Comparison of ENCODE assay signal across 11 cellular contexts in the genomic region with DNA sequence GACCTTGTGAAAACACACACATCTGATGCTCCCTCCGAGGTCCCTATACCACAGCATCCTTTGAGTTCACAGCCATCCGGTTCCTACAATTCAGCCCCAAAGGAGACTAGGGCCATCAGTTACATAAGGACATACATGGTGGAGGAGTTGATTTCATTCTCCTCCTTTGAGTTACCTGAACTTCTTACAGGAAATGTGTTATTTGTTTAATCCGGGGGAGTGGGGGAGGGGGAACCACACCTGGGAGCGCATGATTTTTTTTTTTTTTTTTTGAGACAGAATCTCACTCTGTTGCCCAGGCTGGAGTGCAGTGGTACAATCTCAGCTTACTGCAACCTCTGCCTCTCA. TPM values are rescaled to one million over a fixed set of nuclear protein-coding genes. Genes with fewer than 3 reads are reported as not detected.
DNase-seq lines count a peak whose midpoint lies in the region; ATAC-seq lines count a peak whose summit lies in the region.
"Had no signal": no experiment of that assay in that cellular context is flagged by ENCODE, and none has a peak within 500 bp of the region (broad histone marks: within the 10 kb centered on the region; RNA-seq: fewer than 3 reads in every experiment).

No MANE protein-coding gene starts in this region.

- no peaks in the 10 kb centered on the region for H3K79me2 ChIP-seq in GM23248 (ENCODE audit: insufficient read depth)

- peak; percentile 7 for ATAC-seq in HG02973 (IDR thresholded peaks at IDR 0.05; ENCODE audit: unreplicated experiment)
- ATAC-seq in activated T-helper 17 cell treated with anti-CD3 and anti-CD28 coated beads, Interleukin-2, amount 50 U/mL, for 72 hours (replicated peaks), result peak; percentile 16

- H3K4me3 Mint-ChIP-seq in activated naive CD4-positive, alpha-beta T cell treated with anti-CD3 and anti-CD28 coated beads for 36 hours, result peak overlapping the region; percentile 38
- peak overlapping the region; percentile 91 for H3K4me3 Mint-ChIP-seq in activated T-helper 17 cell treated with anti-CD3 and anti-CD28 coated beads, Interleukin-2, amount 50 U/mL, for 72 hours

- H3K4me2 ChIP-seq in GM23248 (ENCODE audit: unreplicated experiment), result no peak overlapping the region

- H3K9me3 Mint-ChIP-seq in activated naive CD4-positive, alpha-beta T cell treated with anti-CD3 and anti-CD28 coated beads for 36 hours, result no peaks in the 10 kb centered on the region
- H3K9me3 Mint-ChIP-seq in activated T-helper 17 cell treated with anti-CD3 and anti-CD28 coated beads, Interleukin-2, amount 50 U/mL, for 72 hours, result no peaks in the 10 kb centered on the region

- intact Hi-C loops in activated naive CD4-positive, alpha-beta T cell treated with anti-CD3 and anti-CD28 coated beads for 36 hours (cut with micrococcal nuclease), result loop anchor here (1.0 to 5.0 kb wide), 9 partner anchors 10 to 515 kb away; a partner anchor contains a TSS

- H3K9me2 ChIP-seq in GM23248 (ENCODE audit: insufficient read depth), result no peaks in the 10 kb centered on the region

- H4K20me1 ChIP-seq in GM23248 (ENCODE audit: insufficient read depth), result no peaks in the 10 kb centered on the region

- CTCF ChIA-PET in activated naive CD4-positive, alpha-beta T cell treated with anti-CD3 and anti-CD28 coated beads for 36 hours (lab: Charles Lee), result interaction anchor here (0.6 to 1.6 kb wide), 6 partner anchors 8 to 82 kb away, joined by 4 to 6 read pairs (median 4); no protein-coding TSS in a partner anchor

- H3K4me3 ChIP-seq in GM23248, result no peak overlapping the region
- H3K4me3 ChIP-seq: ascending aorta, pancreas had no signal

- H2AFZ ChIP-seq in GM23248, result no peak overlapping the region

- H3K27ac Mint-ChIP-seq in activated naive CD4-positive, alpha-beta T cell treated with anti-CD3 and anti-CD28 coated beads for 36 hours, result peak overlapping the region; percentile 97
- H3K27ac Mint-ChIP-seq in activated T-helper 17 cell treated with anti-CD3 and anti-CD28 coated beads, Interleukin-2, amount 50 U/mL, for 72 hours, result peak overlapping the region; percentile 98

- DNase-seq in activated naive CD4-positive, alpha-beta T cell treated with anti-CD3 and anti-CD28 coated beads for 36 hours, result no peak
- DNase-seq in activated naive CD4-positive, alpha-beta T cell treated with Interleukin-2 at 50 U/mL for 16 hours, result no peak
- DNase-seq in substantia nigra (lab: John Stamatoyannopoulos, UW) (no peak), GM23248 (no peak), GF-D8 (lab: John Stamatoyannopoulos, UW) (no peak), mesenteric fat pad (ENCODE audit: low spot score) (no peak)
- DNase-seq: islet precursor cell had no signal

- H3K36me3 ChIP-seq in GM23248 (ENCODE audit: low read depth), result no peaks in the 10 kb centered on the region
- H3K36me3 ChIP-seq: ascending aorta, pancreas had no signal

- no peaks in the 10 kb centered on the region for H3F3A ChIP-seq in GM23248 (ENCODE audit: insufficient read depth)

- peaks cover 95% of the 10 kb centered on the region for H3K4me1 Mint-ChIP-seq in activated naive CD4-positive, alpha-beta T cell treated with anti-CD3 and anti-CD28 coated beads for 36 hours (ENCODE audit: low read depth)
- H3K4me1 Mint-ChIP-seq in activated T-helper 17 cell treated with anti-CD3 and anti-CD28 coated beads, Interleukin-2, amount 50 U/mL, for 72 hours, result peaks cover 81% of the 10 kb centered on the region

- no peaks in the 10 kb centered on the region for H3K27me3 Mint-ChIP-seq in activated naive CD4-positive, alpha-beta T cell treated with anti-CD3 and anti-CD28 coated beads for 36 hours (ENCODE audit: low read depth)
- no peaks in the 10 kb centered on the region for H3K27me3 Mint-ChIP-seq in activated T-helper 17 cell treated with anti-CD3 and anti-CD28 coated beads, Interleukin-2, amount 50 U/mL, for 72 hours

- H3K27ac ChIP-seq in substantia nigra (ENCODE audit: low read depth, low read length, poor library complexity, severe bottlenecking) (peak overlapping the region; percentile 36), GM23248 (no peak overlapping the region)
- H3K27ac ChIP-seq: ascending aorta, pancreas had no signal

- H3K36me3 Mint-ChIP-seq in activated naive CD4-positive, alpha-beta T cell treated with anti-CD3 and anti-CD28 coated beads for 36 hours (ENCODE audit: low read depth), result peaks cover 61% of the 10 kb centered on the region
- H3K36me3 Mint-ChIP-seq in activated T-helper 17 cell treated with anti-CD3 and anti-CD28 coated beads, Interleukin-2, amount 50 U/mL, for 72 hours (ENCODE audit: low read depth), result peaks cover 94% of the 10 kb centered on the region

- H3K9ac ChIP-seq in GM23248, result no peak overlapping the region

- no peaks in the 10 kb centered on the region for H3K4me1 ChIP-seq in GM23248 (ENCODE audit: insufficient read depth)
- H3K4me1 ChIP-seq: ascending aorta, pancreas had no signal

- in situ Hi-C loops in GM23248 (cut with MboI), result no loop called here

- WGBS in GM23248 (ENCODE audit: low coverage in 1 of 2, low lambda C conversion rate in 2 of 2, missing lambda C conversion rate in 2 of 2), 2 experiments, result 73 to 74% methylated on average over 4 of the region's 4 CpGs

- peaks cover 7% of the 10 kb centered on the region for H3K27me3 ChIP-seq in GM23248 (replicated peaks; ENCODE audit: insufficient read depth)
- H3K27me3 ChIP-seq: ascending aorta, pancreas had no signal

- no peaks in the 10 kb centered on the region for H3K9me3 ChIP-seq in GM23248 (ENCODE audit: low read depth)
- H3K9me3 ChIP-seq: ascending aorta, pancreas had no signal

RNA-seq across cellular contexts. Expression of a gene that starts 30.7 kb away (rescaled TPM):
- total RNA-seq in activated naive CD4-positive, alpha-beta T cell treated with anti-CD3 and anti-CD28 coated beads for 36 hours, result 100 to 1,000 TPM; 156 to 160 TPM
- 100 to 1,000 TPM; 167 to 263 TPM for total RNA-seq in activated T-helper 17 cell treated with anti-CD3 and anti-CD28 coated beads, Interleukin-2, amount 50 U/mL, for 72 hours
- 0.11 and 1.3 TPM in 2 replicates for total RNA-seq in GM23248 (2014; rRNA removed; shearing (Covaris generic))
- 0.11 and 0.25 TPM in 2 replicates for polyA plus RNA-seq in GM23248 (2016; fragmentation: Nextera tagmentation; extraction: Ambion mirVana)
- 16.9 TPM for total RNA-seq in mesenteric fat pad
